Comparison of ENCODE assay signal across 8 cellular contexts in the genomic region with DNA sequence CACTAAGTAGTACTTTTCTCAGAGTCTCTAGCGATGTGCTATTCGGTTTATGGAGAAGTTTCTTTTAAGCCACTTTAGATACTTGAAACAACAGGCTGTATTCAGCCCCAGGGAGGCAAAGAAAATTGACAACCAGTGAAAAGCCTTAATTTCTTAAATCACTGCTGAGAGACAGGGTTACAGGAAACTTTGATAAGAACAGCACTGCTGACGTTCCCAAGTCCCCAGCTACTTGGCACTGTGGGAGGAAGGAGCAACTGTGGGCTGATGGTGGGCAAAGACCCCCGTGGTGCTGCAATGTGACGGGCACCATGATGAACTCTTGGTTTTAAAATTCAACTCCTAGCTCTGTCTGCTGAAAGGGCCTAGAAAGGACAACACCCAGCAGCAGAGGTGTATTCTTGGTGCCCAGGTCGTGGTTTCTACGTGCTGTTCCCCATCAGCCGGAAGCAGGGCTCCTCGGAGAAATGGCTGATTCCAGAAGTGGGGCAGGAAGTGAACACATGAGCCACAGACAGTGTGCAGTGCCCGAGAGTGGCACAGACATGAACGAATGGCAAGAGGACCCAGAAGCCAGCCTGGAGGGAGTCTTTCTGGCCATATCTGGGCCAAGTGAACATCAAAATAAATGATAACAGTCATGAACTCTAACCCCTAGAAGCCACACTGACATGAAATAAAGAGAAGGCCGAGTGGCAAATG. TPM values are rescaled to one million over a fixed set of nuclear protein-coding genes. Genes with fewer than 3 reads are reported as not detected.
DNase-seq lines count a peak whose midpoint lies in the region; ATAC-seq and TF ChIP-seq lines count a peak whose summit lies in the region.

No MANE protein-coding gene starts in this region.

- peaks cover 0 to 82% (median 69%) of the 10 kb centered on the region in 4 donors for H3K4me1 ChIP-seq in tibial artery

- H3K27me3 ChIP-seq in layer of hippocampus (ENCODE audit: control insufficient read depth, insufficient read depth, low read length) (no peaks in the 10 kb centered on the region), tibial artery (no peaks in the 10 kb centered on the region)

- peaks cover 19% of the 10 kb centered on the region for H3K36me3 Mint-ChIP-seq in activated CD8-positive, alpha-beta memory T cell treated with anti-CD3 and anti-CD28 coated beads, Interleukin-2, amount 10 ng/mL, durations not matched to agents 7 days and 5 days

- H3K4me3 Mint-ChIP-seq in activated CD8-positive, alpha-beta memory T cell treated with anti-CD3 and anti-CD28 coated beads, Interleukin-2, amount 10 ng/mL, durations not matched to agents 7 days and 5 days, result peak overlapping the region; percentile 28

- CTCF ChIA-PET in activated CD8-positive, alpha-beta memory T cell treated with anti-CD3 and anti-CD28 coated beads, Interleukin-2, amount 10 ng/mL, durations not matched to agents 7 days and 5 days (lab: Charles Lee), result interaction anchor here (0.6 to 1.5 kb wide), 3 partner anchors 13 to 74 kb away, joined by 3 to 5 read pairs (median 3); no protein-coding TSS in a partner anchor

- peak; percentile 49 for ATAC-seq in activated CD8-positive, alpha-beta memory T cell treated with anti-CD3 and anti-CD28 coated beads, Interleukin-2, amount 10 ng/mL, durations not matched to agents 7 days and 5 days

- peaks cover 19 to 23% (median 22%) of the 10 kb centered on the region in 3 donors for H3K36me3 ChIP-seq in tibial artery

- H3K4me3 ChIP-seq in tibial artery, result peak overlapping the region in 1 of 2 donors; percentile 5

- H3K27ac ChIP-seq in layer of hippocampus (ENCODE audit: low read depth, low read length) (peak overlapping the region; percentile 15), tibial artery (peak overlapping the region; percentile 95 to 97)

- no peaks in the 10 kb centered on the region for H3K9me3 Mint-ChIP-seq in activated CD8-positive, alpha-beta memory T cell treated with anti-CD3 and anti-CD28 coated beads, Interleukin-2, amount 10 ng/mL, durations not matched to agents 7 days and 5 days (ENCODE audit: low read depth)

- intact Hi-C loops in tibial artery (cut with DNase I; ENCODE audit: low total_unique reads), result no loop called here

- TF ChIP-seq CTCF in tibial artery (IDR thresholded peaks at IDR 0.05), result no peak

- peak; percentile 68 for DNase-seq in activated CD8-positive, alpha-beta memory T cell treated with anti-CD3 and anti-CD28 coated beads, Interleukin-2, amount 10 ng/mL, durations not matched to agents 7 days and 5 days
- no peak for DNase-seq in activated CD8-positive, alpha-beta memory T cell treated with anti-CD3 and anti-CD28 coated beads, Interleukin-2, amount 50 U/mL, for 4 hours
- DNase-seq in activated T-helper 9 cell treated with anti-CD3 and anti-CD28 coated beads, Interleukin-2, amount 50 U/mL, for 16 hours (ENCODE audit: low read depth), result peak; percentile 24
- no peak for DNase-seq in tibial artery
- no peak for DNase-seq in COLO668 (lab: John Stamatoyannopoulos, UW; ENCODE audit: unreplicated experiment)
- no peak for DNase-seq in glomerular visceral epithelial cell (ENCODE audit: extremely low spot score)
- DNase-seq in NCI-H524 (lab: John Stamatoyannopoulos, UW), result no peak

- H3K4me1 Mint-ChIP-seq in activated CD8-positive, alpha-beta memory T cell treated with anti-CD3 and anti-CD28 coated beads, Interleukin-2, amount 10 ng/mL, durations not matched to agents 7 days and 5 days, result peaks cover 74% of the 10 kb centered on the region

- peak overlapping the region; percentile 71 for H3K27ac Mint-ChIP-seq in activated CD8-positive, alpha-beta memory T cell treated with anti-CD3 and anti-CD28 coated beads, Interleukin-2, amount 10 ng/mL, durations not matched to agents 7 days and 5 days

- no peaks in the 10 kb centered on the region for H3K27me3 Mint-ChIP-seq in activated CD8-positive, alpha-beta memory T cell treated with anti-CD3 and anti-CD28 coated beads, Interleukin-2, amount 10 ng/mL, durations not matched to agents 7 days and 5 days

- H3K9me3 ChIP-seq in tibial artery, result no peaks in the 10 kb centered on the region

RNA-seq across cellular contexts. Expression of a gene that starts 5.3 kb away (rescaled TPM):
- 10 to 100 TPM; 46.0 to 49.9 TPM for total RNA-seq in activated CD8-positive, alpha-beta memory T cell treated with anti-CD3 and anti-CD28 coated beads, Interleukin-2, amount 10 ng/mL, durations not matched to agents 7 days and 5 days

RNA-seq across cellular contexts. Expression of a gene that starts 50.3 kb away (rescaled TPM):
- total RNA-seq in activated CD8-positive, alpha-beta memory T cell treated with anti-CD3 and anti-CD28 coated beads, Interleukin-2, amount 10 ng/mL, durations not matched to agents 7 days and 5 days, result 10 to 100 TPM; 86.1 to 93.7 TPM

RNA-seq across cellular contexts. Expression of a gene that starts 52.5 kb away (rescaled TPM):
- 100 to 1,000 TPM; 336 to 372 TPM for total RNA-seq in activated CD8-positive, alpha-beta memory T cell treated with anti-CD3 and anti-CD28 coated beads, Interleukin-2, amount 10 ng/mL, durations not matched to agents 7 days and 5 days

Comparison
In these comparisons a context has a peak if more than half of its experiments do, and no peak if none do; other contexts are left out.
1. DNase-seq: peak in activated CD8-positive, alpha-beta memory T cell treated with anti-CD3 and anti-CD28 coated beads, Interleukin-2, amount 10 ng/mL, durations not matched to agents 7 days and 5 days (single experiment) and activated T-helper 9 cell treated with anti-CD3 and anti-CD28 coated beads, Interleukin-2, amount 50 U/mL, for 16 hours (single experiment); none in activated CD8-positive, alpha-beta memory T cell treated with anti-CD3 and anti-CD28 coated beads, Interleukin-2, amount 50 U/mL, for 4 hours (single experiment), tibial artery (0 of 2), COLO668 (single experiment), glomerular visceral epithelial cell (single experiment) and NCI-H524 (0 of 2).